In genomic region chr4:76589402-76589801, GRCh38 we compare ENCODE assay signal across 11 cellular contexts.
DNase-seq lines count a peak whose midpoint lies in the region; ATAC-seq, FAIRE-seq and TF ChIP-seq lines count a peak whose summit lies in the region.
"Had no signal": no experiment of that assay in that cellular context is flagged by ENCODE, and none has a peak within 500 bp of the region (broad histone marks: within the 10 kb centered on the region; RNA-seq: fewer than 3 reads in every experiment).

No MANE protein-coding gene starts in this region.

- peak overlapping the region; percentile 52; the same call in 1 of the 2 replicates for H3K18ac ChIP-seq in IMR-90 (ENCODE audit: low read depth, low read length)

- H2AK9ac ChIP-seq in IMR-90 (replicated peaks; ENCODE audit: low read depth, low read length, poor library complexity): peak overlapping the region; percentile 68

- DNase-seq in A549 (ENCODE audit: low read depth in 1 of 2, low spot score in 1 of 2) (peak in 1 of 2 experiments; percentile 31), IMR-90 (peak; percentile 57), endodermal cell (peak; percentile 65), mucosa of descending colon (peak in 2 of 3 donors; percentile 38 to 69), NCI-H146 treated with DMSO at 0.1 percent for 48 hours (lab: John Stamatoyannopoulos, UW; ENCODE audit: unreplicated experiment) (no peak), adrenal gland (no peak), DMS153 (lab: John Stamatoyannopoulos, UW) (no peak)
- DNase-seq: activated T-cell treated with anti-CD3 and anti-CD28 coated beads, Interleukin-2, amount 50 U/mL, for 24 hours; NCI-H1105 had no signal

- H2AK5ac ChIP-seq in IMR-90 (ENCODE audit: low read depth, low read length): peak overlapping the region; percentile 77; the same call in 1 of the 2 replicates

- peak in 1 of 2 experiments; percentile 57; a peak in 3 of 6 replicates for ATAC-seq in A549
- peak; percentile 33; the same call in 1 of the 2 replicates for ATAC-seq in IMR-90 (ENCODE audit: low read depth)
- ATAC-seq in mucosa of descending colon: peak; percentile 64
- no peak for ATAC-seq in GM21576 (IDR thresholded peaks at IDR 0.05; ENCODE audit: unreplicated experiment)

- H2BK20ac ChIP-seq in IMR-90 (ENCODE audit: low read depth, low read length): peak overlapping the region; percentile 90

- no peaks in the 10 kb centered on the region for H3K27me3 Mint-ChIP-seq in endodermal cell (ENCODE audit: insufficient read depth)

- peak overlapping the region; percentile 25; the same call in 1 of the 2 replicates for H4K5ac ChIP-seq in IMR-90 (ENCODE audit: low read depth, low read length)

- peaks cover 0 to 5% of the 10 kb centered on the region in 2 experiments; a peak in 1 of 4 replicates for H3K79me1 ChIP-seq in IMR-90 (ENCODE audit: low read depth in 1 of 2, low read length in 2 of 2)

- H3K56ac ChIP-seq in IMR-90 (ENCODE audit: extremely low read depth, insufficient read depth, low read length): peak overlapping the region; percentile 67

- H3K14ac ChIP-seq in IMR-90 (replicated peaks; ENCODE audit: low read depth, low read length): 0 out of 2 replicates have a peak overlapping the region, but pooled peaks have one; percentile 51

- TF ChIP-seq RAD21 in A549 (conservative IDR thresholded peaks at IDR 0.05 in 1 of 2, IDR thresholded peaks at IDR 0.05 in 1 of 2): no peak
- no peak for TF ChIP-seq RAD21 in IMR-90 (IDR thresholded peaks at IDR 0.05; ENCODE audit: low read length)

- BruUV-seq in IMR-90 (replicated peaks; lab: Mats Ljungman, UMichigan): no TSS peak

- no peak for TF ChIP-seq CTCF in A549 (IDR thresholded peaks at IDR 0.05)
- TF ChIP-seq CTCF in IMR-90 (conservative IDR thresholded peaks at IDR 0.05; ENCODE audit: low read depth, low read length): no peak
- no peak for TF ChIP-seq CTCF in endodermal cell (conservative IDR thresholded peaks at IDR 0.05)
- TF ChIP-seq CTCF in mucosa of descending colon (IDR thresholded peaks at IDR 0.05): no peak
- TF ChIP-seq CTCF in adrenal gland (IDR thresholded peaks at IDR 0.05): no peak

- POLR2A ChIA-PET in A549 (lab: Yijun Ruan, JAX) (no interaction called here), IMR-90 (lab: Charles Lee; ENCODE audit: unreplicated experiment) (no interaction called here)

- dilution Hi-C loops in IMR-90 (cut with HindIII; ENCODE audit: low sequenced_read_pairs, unreplicated experiment): no loop called here

- TF ChIP-seq EP300 in A549 (IDR thresholded peaks at IDR 0.05): no peak

- intact Hi-C loops in IMR-90 (cut with micrococcal nuclease): loop anchor here (5.0 kb wide), 1 partner anchor 77 kb away; no protein-coding TSS in a partner anchor
- intact Hi-C loops in mucosa of descending colon (cut with DNase I, micrococcal nuclease): no loop called here
- intact Hi-C loops in adrenal gland (cut with DNase I): no loop called here

- H3K4me1 ChIP-seq in A549 (peaks cover 38% of the 10 kb centered on the region), IMR-90 (ENCODE audit: control insufficient read depth, insufficient read depth, low read length) (peaks cover 16% of the 10 kb centered on the region), endodermal cell (ENCODE audit: control insufficient read depth, insufficient read depth, low read length) (peaks cover 22% of the 10 kb centered on the region), mucosa of descending colon (ENCODE audit: low read depth) (peaks cover 38% of the 10 kb centered on the region), adrenal gland (replicated peaks in 1 of 2) (peaks cover 3 to 8% of the 10 kb centered on the region in 2 donors)

- H3K36me3 ChIP-seq in IMR-90 (ENCODE audit: control insufficient read depth, insufficient read depth, low read length): no peaks in the 10 kb centered on the region
- no peaks in the 10 kb centered on the region for H3K36me3 ChIP-seq in endodermal cell (ENCODE audit: control insufficient read depth, insufficient read depth, low read length)
- no peaks in the 10 kb centered on the region for H3K36me3 ChIP-seq in mucosa of descending colon (ENCODE audit: low read depth)
- no peaks in the 10 kb centered on the region for H3K36me3 ChIP-seq in adrenal gland (replicated peaks in 1 of 2)

- TF ChIP-seq POLR2A in A549 (IDR thresholded peaks at IDR 0.05; ENCODE audit: low read length): no peak
- no peak for TF ChIP-seq POLR2A in IMR-90 (IDR thresholded peaks at IDR 0.05; ENCODE audit: low read depth, low read length)
- TF ChIP-seq POLR2A in adrenal gland (IDR thresholded peaks at IDR 0.05): no peak

- WGBS in A549 (ENCODE audit: missing lambda C conversion rate): 27% methylated on average over 1 of the region's 1 CpG
- no CpG with 5 or more reads among the region's 1 CpG for WGBS in IMR-90 (ENCODE audit: extremely low coverage in 2 of 2, insufficient read length in 1 of 2), 2 experiments
- 66 to 83% methylated on average over 1 of the region's 1 CpG for WGBS in endodermal cell (ENCODE audit: insufficient coverage in 1 of 2, insufficient read length in 1 of 2), 2 experiments
- WGBS in adrenal gland, 4 donors: 0 to 88% (median 45%) methylated on average over 1 of the region's 1 CpG

- peaks cover 8% of the 10 kb centered on the region; the same call in 1 of the 2 replicates for H3K9me1 ChIP-seq in IMR-90 (ENCODE audit: insufficient read depth, low read length)

- H3K4me3 Mint-ChIP-seq in endodermal cell: peak overlapping the region; percentile 4
- H3K4me3 Mint-ChIP-seq: activated T-cell treated with anti-CD3 and anti-CD28 coated beads, Interleukin-2, amount 50 U/mL, for 24 hours had no signal

- H3K4me3 ChIP-seq in A549: no peak overlapping the region
- no peak overlapping the region for H3K4me3 ChIP-seq in IMR-90 (ENCODE audit: insufficient read depth, low read depth, low read length)
- no peak overlapping the region for H3K4me3 ChIP-seq in endodermal cell (ENCODE audit: low read length)
- H3K4me3 ChIP-seq in mucosa of descending colon: no peak overlapping the region
- H3K4me3 ChIP-seq in adrenal gland: no peak overlapping the region
- H3K4me3 ChIP-seq: skin epidermis had no signal

- no peaks in the 10 kb centered on the region for H3K9me3 Mint-ChIP-seq in endodermal cell
- H3K9me3 Mint-ChIP-seq: activated T-cell treated with anti-CD3 and anti-CD28 coated beads, Interleukin-2, amount 50 U/mL, for 24 hours had no signal

- H2BK120ac ChIP-seq in IMR-90 (ENCODE audit: low read depth, low read length): peak overlapping the region; percentile 89

- H4K20me1 ChIP-seq in IMR-90 (ENCODE audit: insufficient read depth, low read length): no peaks in the 10 kb centered on the region

- H3K27ac ChIP-seq in A549 (peak overlapping the region; percentile 48 to 73), IMR-90 (ENCODE audit: insufficient read depth, low read length) (peak overlapping the region; percentile 14; the same call in 1 of the 2 replicates), endodermal cell (ENCODE audit: low read depth, low read length) (peak overlapping the region; percentile 98), adrenal gland (no peak overlapping the region)

- peak overlapping the region; percentile 71; the same call in 2 of the 3 replicates for H2BK15ac ChIP-seq in IMR-90 (ENCODE audit: low read depth, low read length)

- H3K9me3 ChIP-seq in A549: no peaks in the 10 kb centered on the region
- no peaks in the 10 kb centered on the region for H3K9me3 ChIP-seq in IMR-90 (ENCODE audit: control insufficient read depth, insufficient read depth, low read length)
- no peaks in the 10 kb centered on the region for H3K9me3 ChIP-seq in endodermal cell (ENCODE audit: control insufficient read depth, low read length)
- H3K9me3 ChIP-seq in mucosa of descending colon: no peaks in the 10 kb centered on the region
- H3K9me3 ChIP-seq in adrenal gland (replicated peaks in 1 of 3): no peaks in the 10 kb centered on the region

- no peaks in the 10 kb centered on the region for H3K27me3 ChIP-seq in IMR-90 (ENCODE audit: control insufficient read depth, insufficient read depth, low read length)
- H3K27me3 ChIP-seq in endodermal cell (ENCODE audit: control insufficient read depth, insufficient read depth, low read length, poor library complexity, severe bottlenecking): no peaks in the 10 kb centered on the region
- H3K27me3 ChIP-seq in adrenal gland: no peaks in the 10 kb centered on the region

- H3K9ac ChIP-seq in IMR-90 (ENCODE audit: low read depth, low read length) (no peak overlapping the region), endodermal cell (ENCODE audit: extremely low read depth, low read length, poor library complexity, severe bottlenecking) (peak overlapping the region; percentile 75)

- H3K27ac Mint-ChIP-seq in endodermal cell: peak overlapping the region; percentile 98
- H3K27ac Mint-ChIP-seq: activated T-cell treated with anti-CD3 and anti-CD28 coated beads, Interleukin-2, amount 50 U/mL, for 24 hours had no signal

- H3K4me2 ChIP-seq in A549 (peak overlapping the region; percentile 50), IMR-90 (ENCODE audit: low read depth, low read length) (peak overlapping the region; percentile 41; the same call in 1 of the 2 replicates)

- peak overlapping the region; percentile 88 for H4K91ac ChIP-seq in IMR-90 (ENCODE audit: insufficient read depth, low read depth, low read length)

- peak overlapping the region; percentile 72 for H2BK5ac ChIP-seq in IMR-90 (ENCODE audit: low read depth, low read length, poor library complexity, severe bottlenecking)

- in situ Hi-C loops in IMR-90 (cut with MboI; ENCODE audit: low sequenced_read_pairs): no loop called here

- H2AFZ ChIP-seq in IMR-90 (replicated peaks; ENCODE audit: low read length, poor library complexity): no peak overlapping the region

- FAIRE-seq in A549 (lab: Jason Lieb, UNC): no peak

- peak overlapping the region; percentile 46 to 86 for H4K8ac ChIP-seq in IMR-90 (ENCODE audit: low read depth in 2 of 2, low read length in 2 of 2)

- CTCF ChIA-PET in A549 (lab: Yijun Ruan, JAX) (no interaction called here), IMR-90 (lab: Yijun Ruan, JAX) (interaction anchor here (0.6 kb wide), 1 partner anchor 249 kb away, joined by 3 read pairs; no protein-coding TSS in a partner anchor)

- H3K36me3 Mint-ChIP-seq in endodermal cell (ENCODE audit: low read depth): no peaks in the 10 kb centered on the region

- H3K23ac ChIP-seq in IMR-90 (ENCODE audit: low read depth, low read length): peak overlapping the region; percentile 61; the same call in 1 of the 2 replicates

- peaks cover 56% of the 10 kb centered on the region for H3K4me1 Mint-ChIP-seq in endodermal cell

- peak overlapping the region; percentile 91 for H3K4ac ChIP-seq in IMR-90 (ENCODE audit: low read depth, low read length)

TF ChIP-seq in A549, 52 proteins besides CTCF, POLR2A, EP300 and RAD21 (continues in another document):
- TF ChIP-seq RCOR1 (IDR thresholded peaks at IDR 0.05; ENCODE audit: low read depth, low read length) (no peak), ZSCAN20 (CRISPR knock-in tag; IDR thresholded peaks at IDR 0.05) (no peak)

TF ChIP-seq in IMR-90, 13 proteins besides CTCF, POLR2A, EP300 and RAD21 (continues in another document):
- no peak for TF ChIP-seq USF2 (IDR thresholded peaks at IDR 0.05; ENCODE audit: low read depth, low read length)

Comparison
In these comparisons a context has a peak if more than half of its experiments do, and no peak if none do; other contexts are left out.
1. DNase-seq: peak in IMR-90 (single experiment), endodermal cell (single experiment) and mucosa of descending colon (2 of 3); none in NCI-H146 treated with DMSO at 0.1 percent for 48 hours (single experiment), adrenal gland (0 of 7) and DMS153 (single experiment).
2. H3K27ac ChIP-seq: peak in A549 (2 of 2), IMR-90 (single experiment) and endodermal cell (single experiment); none in adrenal gland (0 of 5).